In genomic region chr1:120609834-120610233, GRCh38 we compare ENCODE assay signal across 7 cellular contexts.
DNase-seq lines count a peak whose midpoint lies in the region; ATAC-seq and TF ChIP-seq lines count a peak whose summit lies in the region.
"Not testable (repeated sequence)": the region's sequence is repeated elsewhere in the genome, so short reads cannot be mapped to it uniquely, and the experiment has no call there.

No MANE protein-coding gene starts in this region.

- H3K36me3 Mint-ChIP-seq in T-cell; activated T-cell treated with anti-CD3 and anti-CD28 coated beads, Interleukin-2, amount 50 U/mL, for 72 hours (ENCODE audit: insufficient read depth in 2 of 2); naive thymus-derived CD8-positive, alpha-beta T cell: not testable (repeated sequence)

- ATAC-seq in T-cell (replicated peaks in 1 of 4), result peak; percentile 67 to 92 (median 80)
- peak; percentile 47 to 76 for ATAC-seq in activated T-cell treated with anti-CD3 and anti-CD28 coated beads, Interleukin-2, amount 50 U/mL, for 72 hours (replicated peaks in 1 of 2)
- ATAC-seq in body of pancreas, result peak; percentile 34
- peak; percentile 86 for ATAC-seq in Right ventricle myocardium superior (ENCODE audit: poor library complexity)
- peak; percentile 53 for ATAC-seq in left lobe of liver
- ATAC-seq in naive thymus-derived CD8-positive, alpha-beta T cell, result peak; percentile 89 to 90
- ATAC-seq in stimulated activated naive CD8-positive, alpha-beta T cell treated with anti-CD3 and anti-CD28 coated beads, Interleukin-15, Interleukin-2, amounts not matched to agents 100 U/mL and 50 U/mL, for 24 hours, result peak; percentile 80

- not testable (repeated sequence) for TF ChIP-seq CTCF in body of pancreas (IDR thresholded peaks at IDR 0.05)

- H3K4me1 Mint-ChIP-seq in T-cell; activated T-cell treated with anti-CD3 and anti-CD28 coated beads, Interleukin-2, amount 50 U/mL, for 72 hours (ENCODE audit: low read depth); naive thymus-derived CD8-positive, alpha-beta T cell: not testable (repeated sequence)

- intact Hi-C loops in body of pancreas (cut with DNase I); Right ventricle myocardium superior (cut with DNase I): not testable (repeated sequence)

- DNase-seq in T-cell; activated T-cell treated with anti-CD3 and anti-CD28 coated beads, Interleukin-2, amount 50 U/mL, for 72 hours; body of pancreas; Right ventricle myocardium superior; left lobe of liver (ENCODE audit: low spot score); naive thymus-derived CD8-positive, alpha-beta T cell; stimulated activated naive CD8-positive, alpha-beta T cell treated with anti-CD3 and anti-CD28 coated beads, Interleukin-15, Interleukin-2, amounts not matched to agents 100 U/mL and 50 U/mL, for 24 hours: not testable (repeated sequence)

- not testable (repeated sequence) for H3K9me3 Mint-ChIP-seq in T-cell; activated T-cell treated with anti-CD3 and anti-CD28 coated beads, Interleukin-2, amount 50 U/mL, for 72 hours; naive thymus-derived CD8-positive, alpha-beta T cell

- TF ChIP-seq POLR2A in body of pancreas (IDR thresholded peaks at IDR 0.05), result not testable (repeated sequence)

- H3K27me3 ChIP-seq in body of pancreas, result not testable (repeated sequence)

- WGBS in body of pancreas, 2 donors, result no CpG with 5 or more reads among the region's 6 CpGs

- not testable (repeated sequence) for H3K27me3 Mint-ChIP-seq in T-cell; activated T-cell treated with anti-CD3 and anti-CD28 coated beads, Interleukin-2, amount 50 U/mL, for 72 hours (ENCODE audit: low read depth); naive thymus-derived CD8-positive, alpha-beta T cell

- CTCF ChIA-PET in T-cell (lab: Charles Lee), result not testable (repeated sequence)

- not testable (repeated sequence) for H3K9me3 ChIP-seq in body of pancreas

- H3K27ac Mint-ChIP-seq in T-cell; activated T-cell treated with anti-CD3 and anti-CD28 coated beads, Interleukin-2, amount 50 U/mL, for 72 hours; naive thymus-derived CD8-positive, alpha-beta T cell: not testable (repeated sequence)

- not testable (repeated sequence) for H3K36me3 ChIP-seq in body of pancreas (replicated peaks in 1 of 2; ENCODE audit: insufficient read depth in 1 of 2, low read depth in 2 of 2)

- not testable (repeated sequence) for H3K27ac ChIP-seq in body of pancreas

- H3K4me1 ChIP-seq in body of pancreas, result not testable (repeated sequence)

- POLR2A ChIA-PET in T-cell (lab: Charles Lee); naive thymus-derived CD8-positive, alpha-beta T cell (lab: Charles Lee): not testable (repeated sequence)

- H3K4me3 Mint-ChIP-seq in T-cell; activated T-cell treated with anti-CD3 and anti-CD28 coated beads, Interleukin-2, amount 50 U/mL, for 72 hours; naive thymus-derived CD8-positive, alpha-beta T cell: not testable (repeated sequence)

- H3K4me3 ChIP-seq in body of pancreas, result not testable (repeated sequence)

Comparison
In these comparisons a context has a peak if more than half of its experiments do, and no peak if none do; other contexts are left out.
1. ATAC-seq: peak in every context shown above with its lines; median percentile 90 in naive thymus-derived CD8-positive, alpha-beta T cell; 86 in Right ventricle myocardium superior; 80 in T-cell; 80 in stimulated activated naive CD8-positive, alpha-beta T cell treated with anti-CD3 and anti-CD28 coated beads, Interleukin-15, Interleukin-2, amounts not matched to agents 100 U/mL and 50 U/mL, for 24 hours; 62 in activated T-cell treated with anti-CD3 and anti-CD28 coated beads, Interleukin-2, amount 50 U/mL, for 72 hours; 53 in left lobe of liver; 34 in body of pancreas.